1 cellular context compared by ENCODE assay signal in genomic region chr14:77098470-77099353, GRCh38.
TF ChIP-seq lines count a peak whose summit lies in the region.

No MANE protein-coding gene starts in this region.

TF ChIP-seq in endothelial cell of umbilical vein, 7 proteins besides CTCF, POLR2A, EP300 and RAD21:
- TF ChIP-seq, protein P1, sequence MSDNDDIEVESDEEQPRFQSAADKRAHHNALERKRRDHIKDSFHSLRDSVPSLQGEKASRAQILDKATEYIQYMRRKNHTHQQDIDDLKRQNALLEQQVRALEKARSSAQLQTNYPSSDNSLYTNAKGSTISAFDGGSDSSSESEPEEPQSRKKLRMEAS (IDR thresholded peaks at IDR 0.05; ENCODE audit: insufficient read depth, insufficient read length), result no peak
- TF ChIP-seq MYC (IDR thresholded peaks at IDR 0.05; ENCODE audit: low read depth, low read length), result no peak
- no peak for TF ChIP-seq POLR2AphosphoS5 (IDR thresholded peaks at IDR 0.05; ENCODE audit: insufficient read depth, low read depth, low read length)
- TF ChIP-seq JUN (IDR thresholded peaks at IDR 0.05; ENCODE audit: borderline replicate concordance, insufficient read depth, insufficient read length, low read depth), result no peak
- no peak for TF ChIP-seq FOS (IDR thresholded peaks at IDR 0.05; ENCODE audit: borderline replicate concordance, insufficient read depth, low read length)
- TF ChIP-seq EZH2 (IDR thresholded peaks at IDR 0.05; ENCODE audit: borderline replicate concordance, low read depth, low read length, severe bottlenecking), result no peak
- no peak for TF ChIP-seq GATA2 (IDR thresholded peaks at IDR 0.05; ENCODE audit: insufficient read depth, insufficient read length, low read depth, low read length)
